In the genomic region with DNA sequence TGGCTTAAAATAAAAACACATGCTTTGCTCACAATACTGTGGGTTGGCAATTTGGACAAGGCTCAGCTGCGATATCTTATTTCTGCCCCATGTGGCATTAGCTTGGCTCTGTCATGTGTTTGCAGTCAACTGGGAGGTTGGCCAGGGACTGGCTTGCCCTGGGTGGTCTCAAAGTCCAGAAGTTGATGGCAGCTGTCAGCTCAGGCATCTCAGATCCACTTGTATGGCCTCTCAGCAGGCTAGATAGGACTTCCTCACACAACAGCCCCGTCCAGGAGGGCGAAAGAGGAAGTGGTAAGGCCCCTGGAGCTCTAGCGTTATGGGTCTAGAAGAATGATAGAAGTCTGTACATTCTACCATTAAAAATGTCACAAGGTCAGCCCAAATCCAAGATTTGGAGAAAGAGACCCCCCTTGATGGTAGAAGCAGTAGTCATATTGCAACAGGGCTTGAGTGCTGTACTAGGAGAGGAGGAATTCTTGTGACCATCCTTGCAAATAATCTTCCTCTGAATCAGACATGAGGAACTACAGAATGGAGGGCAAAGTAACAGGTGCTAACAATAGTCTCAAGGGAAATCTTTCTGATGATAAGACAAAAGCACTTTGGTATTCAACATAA, we compare ENCODE assay signal across 9 cellular contexts.
DNase-seq lines count a peak whose midpoint lies in the region; ATAC-seq and TF ChIP-seq lines count a peak whose summit lies in the region.
"Had no signal": no experiment of that assay in that cellular context is flagged by ENCODE, and none has a peak within 500 bp of the region (broad histone marks: within the 10 kb centered on the region; RNA-seq: fewer than 3 reads in every experiment).

No MANE protein-coding gene starts in this region.

- H3K36me3 ChIP-seq in OCI-LY7 (ENCODE audit: insufficient read depth, low read length) = peaks cover 2% of the 10 kb centered on the region; the same call in 1 of the 2 replicates

- H3K4me1 Mint-ChIP-seq in mesothelial cell of epicardium = peaks cover 7% of the 10 kb centered on the region

- no peaks in the 10 kb centered on the region for H3K9me2 ChIP-seq in OCI-LY7 (ENCODE audit: insufficient read depth, low read length)

- H4K20me1 ChIP-seq in OCI-LY7 (ENCODE audit: insufficient read depth, low read length) = no peaks in the 10 kb centered on the region

- H3K79me2 ChIP-seq in OCI-LY7 (ENCODE audit: insufficient read depth, low read depth, low read length) = peaks cover 2% of the 10 kb centered on the region

- no peak overlapping the region for H3K4me3 Mint-ChIP-seq in mesothelial cell of epicardium

- peaks cover 14% of the 10 kb centered on the region for H3K27me3 Mint-ChIP-seq in mesothelial cell of epicardium (ENCODE audit: low read depth)

- CTCF ChIA-PET in OCI-LY7 (lab: Charles Lee; ENCODE audit: unreplicated experiment) = no interaction called here

- peak overlapping the region; percentile 75 for H3K27ac ChIP-seq in OCI-LY7 (ENCODE audit: low read depth, low read length, poor library complexity, severe bottlenecking)

- POLR2A ChIA-PET in OCI-LY7 (lab: Charles Lee) = interaction anchor here (0.6 to 1.3 kb wide), 3 partner anchors 11 to 207 kb away, joined by 3 to 5 read pairs (median 4); no protein-coding TSS in a partner anchor

- ATAC-seq in GM18861 (IDR thresholded peaks at IDR 0.05; ENCODE audit: unreplicated experiment) = peak; percentile 29
- ATAC-seq in HG02798 (IDR thresholded peaks at IDR 0.05; ENCODE audit: poor library complexity, unreplicated experiment) = peak; percentile 37

- H3K36me3 Mint-ChIP-seq in mesothelial cell of epicardium = no peaks in the 10 kb centered on the region

- peak overlapping the region; percentile 66 for H3K4me2 ChIP-seq in OCI-LY7 (ENCODE audit: low read length)

- H2AFZ ChIP-seq in OCI-LY7 (ENCODE audit: low read length) = peak overlapping the region; percentile 79

- BruUV-seq in OCI-LY7 (replicated peaks; lab: Mats Ljungman, UMichigan) = no TSS peak

- DNase-seq in OCI-LY7 (ENCODE audit: low spot score) (peak; percentile 91), midbrain (lab: John Stamatoyannopoulos, UW) (peak; percentile 11), HPDE6-E6E7 (ENCODE audit: extremely low spot score) (no peak), GM19238 (ENCODE audit: insufficient read length, low spot score) (no peak), NCI-H524 (lab: John Stamatoyannopoulos, UW) (no peak), mesothelial cell of epicardium (ENCODE audit: low spot score in 2 of 2, unreplicated experiment in 2 of 2) (no peak)

- no peak overlapping the region for H3K27ac Mint-ChIP-seq in mesothelial cell of epicardium

- TF ChIP-seq CTCF in OCI-LY7 (conservative IDR thresholded peaks at IDR 0.05; ENCODE audit: low read length) (no peak), mesothelial cell of epicardium (IDR thresholded peaks at IDR 0.05; ENCODE audit: unreplicated experiment) (no peak)

- H3K9me3 ChIP-seq in OCI-LY7 (ENCODE audit: low read length) = no peaks in the 10 kb centered on the region

- H3K4me1 ChIP-seq in OCI-LY7 (ENCODE audit: insufficient read depth, low read length, poor library complexity, severe bottlenecking) = peaks cover 57% of the 10 kb centered on the region

- intact Hi-C loops in OCI-LY7 (cut with micrococcal nuclease; ENCODE audit: unreplicated experiment) = no loop called here

- H3K9me3 Mint-ChIP-seq in mesothelial cell of epicardium = no peaks in the 10 kb centered on the region

- H3K4me3 ChIP-seq in OCI-LY7 (ENCODE audit: low read depth, low read length, poor library complexity, severe bottlenecking) = peak overlapping the region; percentile 33
- H3K4me3 ChIP-seq: skin epidermis had no signal

Comparison
In these comparisons a context has a peak if more than half of its experiments do, and no peak if none do; other contexts are left out.
1. DNase-seq: peak in OCI-LY7 (single experiment) and midbrain (single experiment); none in HPDE6-E6E7 (single experiment), GM19238 (single experiment), NCI-H524 (0 of 2) and mesothelial cell of epicardium (0 of 2).